8 cellular contexts compared by ENCODE assay signal in the genomic region with DNA sequence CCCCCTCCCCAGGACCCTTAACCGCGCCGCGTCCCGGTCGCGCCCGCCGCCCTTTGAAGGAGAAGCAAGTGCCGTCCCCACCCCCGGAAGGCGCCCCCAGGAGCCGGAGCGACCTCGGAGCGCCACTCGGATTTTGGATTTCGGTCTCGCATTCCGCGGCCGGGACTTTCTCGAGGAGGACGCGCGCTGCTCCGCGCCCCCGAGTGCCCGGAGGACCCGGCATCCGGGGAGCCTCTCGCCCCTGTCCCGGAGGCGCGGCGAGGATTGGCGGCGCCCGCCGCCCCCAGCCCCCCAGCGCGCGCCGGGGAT. TPM values are rescaled to one million over a fixed set of nuclear protein-coding genes. Genes with fewer than 3 reads are reported as not detected.
DNase-seq lines count a peak whose midpoint lies in the region.

No MANE protein-coding gene starts in this region.

- H3K27me3 ChIP-seq in stomach smooth muscle (ENCODE audit: control insufficient read depth in 1 of 2, insufficient read depth in 2 of 2, low read length in 2 of 2), result no peaks in the 10 kb centered on the region

- H3K27ac Mint-ChIP-seq in T-helper 1 cell treated with Interleukin-12 subunit alpha and Interleukin-12 subunit beta and Interleukin-4 antibody, amounts not matched to agents 30 μg/mL and 1 μg/mL, for 36 hours, result no peak overlapping the region
- H3K27ac Mint-ChIP-seq in activated naive CD8-positive, alpha-beta T cell treated with anti-CD3 and anti-CD28 coated beads for 36 hours, result peak overlapping the region; percentile 67
- H3K27ac Mint-ChIP-seq in immature natural killer cell, result peak overlapping the region in 5 of 6 donors; percentile 91 to 96 (median 92)

- no peaks in the 10 kb centered on the region for H3K9me3 Mint-ChIP-seq in T-helper 1 cell treated with Interleukin-12 subunit alpha and Interleukin-12 subunit beta and Interleukin-4 antibody, amounts not matched to agents 30 μg/mL and 1 μg/mL, for 36 hours
- no peaks in the 10 kb centered on the region for H3K9me3 Mint-ChIP-seq in activated naive CD8-positive, alpha-beta T cell treated with anti-CD3 and anti-CD28 coated beads for 36 hours
- no peaks in the 10 kb centered on the region for H3K9me3 Mint-ChIP-seq in immature natural killer cell

- H3K27me3 Mint-ChIP-seq in T-helper 1 cell treated with Interleukin-12 subunit alpha and Interleukin-12 subunit beta and Interleukin-4 antibody, amounts not matched to agents 30 μg/mL and 1 μg/mL, for 36 hours (ENCODE audit: low read depth), result no peaks in the 10 kb centered on the region
- no peaks in the 10 kb centered on the region for H3K27me3 Mint-ChIP-seq in activated naive CD8-positive, alpha-beta T cell treated with anti-CD3 and anti-CD28 coated beads for 36 hours
- H3K27me3 Mint-ChIP-seq in immature natural killer cell (ENCODE audit: low read depth in 3 of 3), result peaks cover 35 to 52% (median 40%) of the 10 kb centered on the region in 3 donors

- peak overlapping the region; percentile 83 for H3K4me3 Mint-ChIP-seq in T-helper 1 cell treated with Interleukin-12 subunit alpha and Interleukin-12 subunit beta and Interleukin-4 antibody, amounts not matched to agents 30 μg/mL and 1 μg/mL, for 36 hours
- H3K4me3 Mint-ChIP-seq in activated naive CD8-positive, alpha-beta T cell treated with anti-CD3 and anti-CD28 coated beads for 36 hours, result peak overlapping the region; percentile 77
- peak overlapping the region; percentile 83 to 91 (median 89) for H3K4me3 Mint-ChIP-seq in immature natural killer cell

- H3K9ac ChIP-seq in stomach smooth muscle (ENCODE audit: low read length in 2 of 2), result peak overlapping the region; percentile 66 to 72

- intact Hi-C loops in posterior cingulate gyrus (cut with DNase I), result loop anchor here (1.0 kb wide), 1 partner anchor 18 kb away; no protein-coding TSS in a partner anchor

- peak overlapping the region; percentile 82 for H3K27ac ChIP-seq in stomach smooth muscle (ENCODE audit: low read length)

- peaks cover 20% of the 10 kb centered on the region for H3K36me3 Mint-ChIP-seq in T-helper 1 cell treated with Interleukin-12 subunit alpha and Interleukin-12 subunit beta and Interleukin-4 antibody, amounts not matched to agents 30 μg/mL and 1 μg/mL, for 36 hours (ENCODE audit: low read depth)
- peaks cover 16% of the 10 kb centered on the region for H3K36me3 Mint-ChIP-seq in activated naive CD8-positive, alpha-beta T cell treated with anti-CD3 and anti-CD28 coated beads for 36 hours
- H3K36me3 Mint-ChIP-seq in immature natural killer cell, result peaks cover 0 to 19% (median 5%) of the 10 kb centered on the region in 3 donors

- H3K4me1 ChIP-seq in stomach smooth muscle (ENCODE audit: control insufficient read depth, insufficient read depth, low read length), result peaks cover 60% of the 10 kb centered on the region

- H3K9me3 ChIP-seq in stomach smooth muscle (ENCODE audit: control insufficient read depth in 2 of 2, low read length in 2 of 2), result no peaks in the 10 kb centered on the region

- peaks cover 8% of the 10 kb centered on the region for H3K4me1 Mint-ChIP-seq in T-helper 1 cell treated with Interleukin-12 subunit alpha and Interleukin-12 subunit beta and Interleukin-4 antibody, amounts not matched to agents 30 μg/mL and 1 μg/mL, for 36 hours (ENCODE audit: low read depth)
- peaks cover 8% of the 10 kb centered on the region for H3K4me1 Mint-ChIP-seq in activated naive CD8-positive, alpha-beta T cell treated with anti-CD3 and anti-CD28 coated beads for 36 hours
- H3K4me1 Mint-ChIP-seq in immature natural killer cell, result peaks cover 10 to 12% of the 10 kb centered on the region in 2 donors

- DNase-seq in T-helper 1 cell (no peak), immature natural killer cell (no peak), D341Med (ENCODE audit: low spot score) (no peak), dedifferentiated amniotic fluid mesenchymal stem cell (ENCODE audit: extremely low spot score) (no peak), posterior cingulate gyrus (no peak)
- DNase-seq in activated naive CD8-positive, alpha-beta T cell treated with anti-CD3 and anti-CD28 coated beads for 36 hours, result no peak

- peak overlapping the region; percentile 67 to 72 for H3K4me3 ChIP-seq in stomach smooth muscle (ENCODE audit: low read length in 2 of 2)

- peaks cover 7 to 15% of the 10 kb centered on the region in 2 donors for H3K36me3 ChIP-seq in stomach smooth muscle (ENCODE audit: control insufficient read depth in 2 of 2, insufficient read depth in 2 of 2, low read length in 2 of 2)

RNA-seq across cellular contexts. Expression of a gene that starts 1.6 kb away (rescaled TPM):
- 10 to 100 TPM; 29.3 to 29.6 TPM for total RNA-seq in activated naive CD8-positive, alpha-beta T cell treated with anti-CD3 and anti-CD28 coated beads for 36 hours
- 10 to 100 TPM in 2 of 3 donors, 1 to 10 TPM in 1; 4.9 to 16.0 (median 10.8) TPM for polyA plus RNA-seq in immature natural killer cell

RNA-seq across cellular contexts. Expression of a gene that starts 8.4 kb away (rescaled TPM):
- 100 to 1,000 TPM; 175 to 177 TPM for total RNA-seq in activated naive CD8-positive, alpha-beta T cell treated with anti-CD3 and anti-CD28 coated beads for 36 hours
- polyA plus RNA-seq in immature natural killer cell, result 100 to 1,000 TPM; 145 to 310 (median 303) TPM

RNA-seq across cellular contexts. Expression of a gene that starts 12.1 kb away (rescaled TPM):
- total RNA-seq in activated naive CD8-positive, alpha-beta T cell treated with anti-CD3 and anti-CD28 coated beads for 36 hours, result under 1 TPM; 0.33 to 0.46 TPM
- not detected for polyA plus RNA-seq in immature natural killer cell

RNA-seq across cellular contexts. Expression of a gene that starts 19.2 kb away (rescaled TPM):
- total RNA-seq in activated naive CD8-positive, alpha-beta T cell treated with anti-CD3 and anti-CD28 coated beads for 36 hours, result 100 to 1,000 TPM; 208 to 216 TPM
- 100 to 1,000 TPM; 146 to 246 (median 197) TPM for polyA plus RNA-seq in immature natural killer cell

RNA-seq across cellular contexts. Expression of a gene that starts 25.4 kb away (rescaled TPM):
- 100 to 1,000 TPM in 1 of 2 experiments, 10 to 100 TPM in 1; 99.8 to 101 TPM for total RNA-seq in activated naive CD8-positive, alpha-beta T cell treated with anti-CD3 and anti-CD28 coated beads for 36 hours
- 10 to 100 TPM; 50.5 to 98.4 (median 86.9) TPM for polyA plus RNA-seq in immature natural killer cell
